9 cellular contexts compared by ENCODE assay signal in the genomic region with DNA sequence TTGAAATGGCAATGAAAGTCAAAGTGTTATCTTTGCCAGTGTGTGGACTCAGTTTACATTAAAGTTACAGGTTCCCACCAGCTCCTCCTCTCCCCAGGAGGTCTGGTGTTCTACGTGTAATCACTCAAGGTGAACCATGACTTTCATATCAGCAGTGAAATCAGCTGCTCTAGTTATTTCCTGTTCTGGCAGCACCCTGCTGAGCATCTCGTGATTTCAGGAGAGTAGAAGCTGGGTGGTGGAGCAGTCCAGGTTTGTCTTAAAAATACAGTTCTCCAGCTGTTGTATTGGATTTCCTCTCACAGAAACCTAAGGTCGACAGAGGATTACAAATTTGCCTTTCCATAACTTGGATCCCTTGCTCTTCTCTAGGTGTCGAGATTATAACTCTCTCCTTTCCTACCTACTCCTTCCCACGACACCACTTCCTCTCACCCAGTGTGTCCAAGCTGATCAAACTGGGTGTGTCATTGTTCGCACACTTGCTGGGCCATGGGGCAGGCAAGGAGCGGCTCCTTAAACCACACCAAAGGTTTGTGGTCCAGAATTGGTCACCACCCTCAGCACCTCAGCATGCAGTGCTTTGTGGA. TPM values are rescaled to one million over a fixed set of nuclear protein-coding genes. Genes with fewer than 3 reads are reported as not detected.
DNase-seq lines count a peak whose midpoint lies in the region; ATAC-seq and TF ChIP-seq lines count a peak whose summit lies in the region.
"Had no signal": no experiment of that assay in that cellular context is flagged by ENCODE, and none has a peak within 500 bp of the region (broad histone marks: within the 10 kb centered on the region; RNA-seq: fewer than 3 reads in every experiment).

No MANE protein-coding gene starts in this region.

- H3K27me3 ChIP-seq in upper lobe of right lung (no peaks in the 10 kb centered on the region), breast epithelium (no peaks in the 10 kb centered on the region)

- intact Hi-C loops in upper lobe of right lung (cut with DNase I) (no loop called here), breast epithelium (cut with DNase I; ENCODE audit: low total_unique reads) (no loop called here)

- no peak for TF ChIP-seq POLR2A in breast epithelium (IDR thresholded peaks at IDR 0.05)

- H3K36me3 ChIP-seq in upper lobe of right lung (no peaks in the 10 kb centered on the region), breast epithelium (no peaks in the 10 kb centered on the region)
- H3K36me3 ChIP-seq: thoracic aorta had no signal

- no peak overlapping the region for H3K4me3 ChIP-seq in upper lobe of right lung
- no peak overlapping the region for H3K4me3 ChIP-seq in breast epithelium
- H3K4me3 ChIP-seq: thoracic aorta had no signal

- peaks cover 4% of the 10 kb centered on the region for H3K36me3 Mint-ChIP-seq in activated CD8-positive, alpha-beta T cell treated with anti-CD3 and anti-CD28 coated beads, Interleukin-2, amount 10 ng/mL, durations not matched to agents 7 days and 5 days (ENCODE audit: low read depth)

- DNase-seq in activated effector memory CD4-positive, alpha-beta T cell treated with anti-CD3 and anti-CD28 coated beads, Interleukin-2, amount 50 U/mL, for 16 hours: peak; percentile 79
- no peak for DNase-seq in activated effector memory CD4-positive, alpha-beta T cell treated with Interleukin-2 at 50 U/mL for 16 hours
- peak; percentile 68 for DNase-seq in activated CD8-positive, alpha-beta T cell treated with anti-CD3 and anti-CD28 coated beads, Interleukin-2, amount 10 ng/mL, durations not matched to agents 7 days and 5 days
- DNase-seq in upper lobe of right lung (no peak), ACHN (no peak), medulla oblongata (ENCODE audit: extremely low spot score) (no peak), breast epithelium (ENCODE audit: low spot score in 2 of 2) (no peak)

- CTCF ChIA-PET in activated CD8-positive, alpha-beta T cell treated with anti-CD3 and anti-CD28 coated beads, Interleukin-2, amount 10 ng/mL, durations not matched to agents 7 days and 5 days (lab: Charles Lee): interaction anchor here (0.7 to 23.9 kb wide), 16 partner anchors 11 to 256 kb away, joined by 3 to 449 read pairs (median 4); partner anchors contain the start of genes APLF, ARHGAP25 and FBXO48

- H3K4me1 ChIP-seq in upper lobe of right lung (peaks cover 8% of the 10 kb centered on the region), breast epithelium (no peaks in the 10 kb centered on the region)

- H3K27ac ChIP-seq in upper lobe of right lung (peak overlapping the region; percentile 30), breast epithelium (no peak overlapping the region)
- H3K27ac ChIP-seq: thoracic aorta had no signal

- H3K9me3 ChIP-seq in upper lobe of right lung (no peaks in the 10 kb centered on the region), breast epithelium (no peaks in the 10 kb centered on the region)
- H3K9me3 ChIP-seq: thoracic aorta had no signal

- ATAC-seq in HG03159 (IDR thresholded peaks at IDR 0.05; ENCODE audit: unreplicated experiment) (peak; percentile 65), upper lobe of right lung (peak; percentile 52)
- ATAC-seq in activated CD8-positive, alpha-beta T cell treated with anti-CD3 and anti-CD28 coated beads, Interleukin-2, amount 10 ng/mL, durations not matched to agents 7 days and 5 days: peak; percentile 72

- H3K27ac Mint-ChIP-seq in activated CD8-positive, alpha-beta T cell treated with anti-CD3 and anti-CD28 coated beads, Interleukin-2, amount 10 ng/mL, durations not matched to agents 7 days and 5 days: peak overlapping the region; percentile 91

- peak overlapping the region; percentile 46 for H3K4me3 Mint-ChIP-seq in activated CD8-positive, alpha-beta T cell treated with anti-CD3 and anti-CD28 coated beads, Interleukin-2, amount 10 ng/mL, durations not matched to agents 7 days and 5 days

- no peaks in the 10 kb centered on the region for H3K9me3 Mint-ChIP-seq in activated CD8-positive, alpha-beta T cell treated with anti-CD3 and anti-CD28 coated beads, Interleukin-2, amount 10 ng/mL, durations not matched to agents 7 days and 5 days (ENCODE audit: insufficient read depth)

- POLR2A ChIA-PET in activated CD8-positive, alpha-beta T cell treated with anti-CD3 and anti-CD28 coated beads, Interleukin-2, amount 10 ng/mL, durations not matched to agents 7 days and 5 days (lab: Charles Lee): interaction anchor here (1.1 to 2.6 kb wide), 7 partner anchors 13 to 254 kb away, joined by 3 to 18 read pairs (median 3); partner anchors contain the start of genes APLF, ARHGAP25 and FBXO48

- H3K4me1 Mint-ChIP-seq in activated CD8-positive, alpha-beta T cell treated with anti-CD3 and anti-CD28 coated beads, Interleukin-2, amount 10 ng/mL, durations not matched to agents 7 days and 5 days (ENCODE audit: low read depth): peaks cover 98% of the 10 kb centered on the region

- in situ Hi-C loops in ACHN (cut with HindIII; ENCODE audit: low pct_ligation_motif_present, low pct_unique_long_range_greater_than_20kb, low sequenced_read_pairs): no loop called here

- TF ChIP-seq CTCF in upper lobe of right lung (IDR thresholded peaks at IDR 0.05) (no peak), breast epithelium (IDR thresholded peaks at IDR 0.05) (no peak)

- no peaks in the 10 kb centered on the region for H3K27me3 Mint-ChIP-seq in activated CD8-positive, alpha-beta T cell treated with anti-CD3 and anti-CD28 coated beads, Interleukin-2, amount 10 ng/mL, durations not matched to agents 7 days and 5 days (ENCODE audit: low read depth)

RNA-seq across cellular contexts. Expression of gene ARHGAP25, which starts 13.0 kb away (rescaled TPM):
- 10 to 100 TPM; 68.2 to 68.7 TPM for total RNA-seq in activated CD8-positive, alpha-beta T cell treated with anti-CD3 and anti-CD28 coated beads, Interleukin-2, amount 10 ng/mL, durations not matched to agents 7 days and 5 days
- total RNA-seq in upper lobe of right lung: 31.8 TPM
- 10 to 100 TPM in 1 of 3 donors, 1 to 10 TPM in 2; 7.8 to 10.8 (median 9.5) TPM for total RNA-seq in breast epithelium

Comparison
In these comparisons a context has a peak if more than half of its experiments do, and no peak if none do; other contexts are left out.
1. DNase-seq: peak in activated effector memory CD4-positive, alpha-beta T cell treated with anti-CD3 and anti-CD28 coated beads, Interleukin-2, amount 50 U/mL, for 16 hours (single experiment) and activated CD8-positive, alpha-beta T cell treated with anti-CD3 and anti-CD28 coated beads, Interleukin-2, amount 10 ng/mL, durations not matched to agents 7 days and 5 days (single experiment); none in activated effector memory CD4-positive, alpha-beta T cell treated with Interleukin-2 at 50 U/mL for 16 hours (single experiment), upper lobe of right lung (single experiment), ACHN (single experiment), medulla oblongata (single experiment) and breast epithelium (0 of 2).
2. Peak in every context shown above with its lines, with median percentiles within 50 percentile points of each other: ATAC-seq.